ENCODE assay signal across 16 cellular contexts in genomic region chr17:80860703-80861359, GRCh38.
DNase-seq lines count a peak whose midpoint lies in the region; ATAC-seq and TF ChIP-seq lines count a peak whose summit lies in the region.
"Had no signal": no experiment of that assay in that cellular context is flagged by ENCODE, and none has a peak within 500 bp of the region (broad histone marks: within the 10 kb centered on the region; RNA-seq: fewer than 3 reads in every experiment).

No MANE protein-coding gene starts in this region.

- no peak overlapping the region for H3K27ac ChIP-seq in lower lobe of right lung
- H3K27ac ChIP-seq: 22Rv1, left lung, neutrophil, thyroid gland had no signal

- ATAC-seq in lower lobe of right lung (no peak), HG02870 (IDR thresholded peaks at IDR 0.05; ENCODE audit: unreplicated experiment) (no peak)
- ATAC-seq: left lung, PC-3 had no signal

- H3K4me3 ChIP-seq in lower lobe of right lung: no peak overlapping the region
- H3K4me3 ChIP-seq: heart left ventricle, left lung, thyroid gland had no signal

- peaks cover 39% of the 10 kb centered on the region for H3K36me3 Mint-ChIP-seq in HFFc6 (ENCODE audit: low read depth)
- H3K36me3 Mint-ChIP-seq in activated CD4-positive, alpha-beta memory T cell treated with anti-CD3 and anti-CD28 coated beads, Interleukin-2, amount 10 ng/mL, durations not matched to agents 7 days and 5 days (ENCODE audit: low read depth): peaks cover 87% of the 10 kb centered on the region

- POLR2A ChIA-PET in activated CD4-positive, alpha-beta memory T cell treated with anti-CD3 and anti-CD28 coated beads, Interleukin-2, amount 10 ng/mL, durations not matched to agents 7 days and 5 days (lab: Charles Lee): interaction anchor here (1.0 to 7.4 kb wide), 4 partner anchors 9 to 31 kb away, joined by 3 to 135 read pairs (median 58); no protein-coding TSS in a partner anchor

- peaks cover 6% of the 10 kb centered on the region for H3K27me3 Mint-ChIP-seq in HFFc6 (ENCODE audit: insufficient read depth)
- H3K27me3 Mint-ChIP-seq in activated CD4-positive, alpha-beta memory T cell treated with anti-CD3 and anti-CD28 coated beads, Interleukin-2, amount 10 ng/mL, durations not matched to agents 7 days and 5 days: no peaks in the 10 kb centered on the region

- H3K9me3 ChIP-seq in lower lobe of right lung: no peaks in the 10 kb centered on the region
- H3K9me3 ChIP-seq: heart left ventricle, left lung, neutrophil, thyroid gland had no signal

- H3K9me3 Mint-ChIP-seq in HFFc6: no peaks in the 10 kb centered on the region
- H3K9me3 Mint-ChIP-seq in activated CD4-positive, alpha-beta memory T cell treated with anti-CD3 and anti-CD28 coated beads, Interleukin-2, amount 10 ng/mL, durations not matched to agents 7 days and 5 days: peaks cover 9% of the 10 kb centered on the region

- peak overlapping the region; percentile 52 for H3K27ac Mint-ChIP-seq in HFFc6
- peak overlapping the region; percentile 98 for H3K27ac Mint-ChIP-seq in activated CD4-positive, alpha-beta memory T cell treated with anti-CD3 and anti-CD28 coated beads, Interleukin-2, amount 10 ng/mL, durations not matched to agents 7 days and 5 days

- peaks cover 48% of the 10 kb centered on the region for H3K4me1 Mint-ChIP-seq in HFFc6 (ENCODE audit: low read depth)
- H3K4me1 Mint-ChIP-seq in activated CD4-positive, alpha-beta memory T cell treated with anti-CD3 and anti-CD28 coated beads, Interleukin-2, amount 10 ng/mL, durations not matched to agents 7 days and 5 days: peaks cover 85% of the 10 kb centered on the region

- no peak overlapping the region; the same call in 1 of the 2 replicates for H3K4me3 Mint-ChIP-seq in HFFc6
- peak overlapping the region; percentile 32 for H3K4me3 Mint-ChIP-seq in activated CD4-positive, alpha-beta memory T cell treated with anti-CD3 and anti-CD28 coated beads, Interleukin-2, amount 10 ng/mL, durations not matched to agents 7 days and 5 days

- DNase-seq in DMS53 (lab: John Stamatoyannopoulos, UW): peak; percentile 54
- DNase-seq in DMS53 treated with DMSO at 0.1 percent for 48 hours (lab: John Stamatoyannopoulos, UW; ENCODE audit: unreplicated experiment): no peak
- no peak for DNase-seq in HFFc6
- no peak for DNase-seq in activated CD4-positive, alpha-beta memory T cell treated with anti-CD3 and anti-CD28 coated beads, Interleukin-2, amount 10 ng/mL, durations not matched to agents 7 days and 5 days
- DNase-seq in lower lobe of right lung: peak; percentile 16
- DNase-seq in effector CD8-positive, alpha-beta T cell (lab: John Stamatoyannopoulos, UW): no peak
- no peak for DNase-seq in activated effector memory CD4-positive, alpha-beta T cell treated with Interleukin-2 at 50 U/mL for 16 hours
- DNase-seq: KG1, PC-3, small intestine, thyroid gland had no signal

- CTCF ChIA-PET in activated CD4-positive, alpha-beta memory T cell treated with anti-CD3 and anti-CD28 coated beads, Interleukin-2, amount 10 ng/mL, durations not matched to agents 7 days and 5 days (lab: Charles Lee): interaction anchor here (1.1 kb wide), 1 partner anchor 130 kb away, joined by 3 read pairs; no protein-coding TSS in a partner anchor

- intact Hi-C loops in lower lobe of right lung (cut with DNase I): no loop called here

- TF ChIP-seq CTCF in HFFc6 (IDR thresholded peaks at IDR 0.05): no peak
- no peak for TF ChIP-seq CTCF in lower lobe of right lung (IDR thresholded peaks at IDR 0.05)

- no peaks in the 10 kb centered on the region for H3K27me3 ChIP-seq in lower lobe of right lung (ENCODE audit: low read depth)
- H3K27me3 ChIP-seq: heart left ventricle, left lung, neutrophil, thyroid gland had no signal

- peaks cover 14% of the 10 kb centered on the region for H3K36me3 ChIP-seq in lower lobe of right lung
- H3K36me3 ChIP-seq: neutrophil, thyroid gland had no signal

- H3K4me1 ChIP-seq in lower lobe of right lung: peaks cover 25% of the 10 kb centered on the region

Comparison
In these comparisons a context has a peak if more than half of its experiments do, and no peak if none do; other contexts are left out.
1. DNase-seq: peak in DMS53 (single experiment) and lower lobe of right lung (single experiment); none in DMS53 treated with DMSO at 0.1 percent for 48 hours (single experiment), HFFc6 (single experiment), activated CD4-positive, alpha-beta memory T cell treated with anti-CD3 and anti-CD28 coated beads, Interleukin-2, amount 10 ng/mL, durations not matched to agents 7 days and 5 days (single experiment), effector CD8-positive, alpha-beta T cell (single experiment) and activated effector memory CD4-positive, alpha-beta T cell treated with Interleukin-2 at 50 U/mL for 16 hours (single experiment).